In the genomic region with DNA sequence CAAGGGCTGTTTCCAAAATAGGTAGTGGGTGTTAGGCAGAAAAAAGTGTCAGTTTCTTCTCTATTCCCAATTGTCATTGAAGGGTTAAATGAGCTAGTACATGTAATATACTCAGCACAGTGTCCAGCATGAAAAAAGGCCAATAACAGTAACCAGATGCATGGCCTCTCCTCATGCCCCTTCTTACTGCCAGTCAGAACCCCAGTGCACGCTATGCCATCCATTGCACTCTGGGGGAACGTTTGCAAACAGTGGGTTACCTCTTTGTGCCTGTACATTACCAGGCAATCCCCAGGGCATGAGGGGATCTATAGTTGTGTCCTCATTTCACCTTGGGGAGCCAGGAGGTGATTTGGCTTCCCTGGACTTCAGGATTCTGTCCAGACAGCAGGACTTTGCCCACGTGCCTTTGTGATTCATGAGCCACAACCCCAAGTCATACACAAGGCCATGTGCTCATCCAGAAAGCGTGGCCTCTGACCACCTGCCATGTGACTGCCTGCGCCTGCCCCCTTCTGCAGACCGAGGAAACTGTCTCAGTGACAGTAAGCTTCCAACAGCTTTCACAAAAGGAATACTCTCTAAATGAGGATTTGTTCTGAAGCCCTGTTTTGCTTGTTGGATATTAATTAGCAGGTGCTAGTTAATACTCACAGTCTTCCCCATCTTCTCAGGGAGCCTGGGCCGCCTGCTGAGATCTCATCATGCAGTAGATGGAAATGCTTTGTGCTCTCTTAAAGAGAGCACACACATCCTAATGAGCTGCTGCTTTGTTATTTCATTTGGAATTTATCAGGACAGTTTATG, we compare ENCODE assay signal across 1 cellular context.
TF ChIP-seq lines count a peak whose summit lies in the region.

No MANE protein-coding gene starts in this region.

TF ChIP-seq in HepG2, 621 proteins besides CTCF, POLR2A, EP300 and RAD21 (continued from another document and continues in another):
- TF ChIP-seq, protein P1, sequence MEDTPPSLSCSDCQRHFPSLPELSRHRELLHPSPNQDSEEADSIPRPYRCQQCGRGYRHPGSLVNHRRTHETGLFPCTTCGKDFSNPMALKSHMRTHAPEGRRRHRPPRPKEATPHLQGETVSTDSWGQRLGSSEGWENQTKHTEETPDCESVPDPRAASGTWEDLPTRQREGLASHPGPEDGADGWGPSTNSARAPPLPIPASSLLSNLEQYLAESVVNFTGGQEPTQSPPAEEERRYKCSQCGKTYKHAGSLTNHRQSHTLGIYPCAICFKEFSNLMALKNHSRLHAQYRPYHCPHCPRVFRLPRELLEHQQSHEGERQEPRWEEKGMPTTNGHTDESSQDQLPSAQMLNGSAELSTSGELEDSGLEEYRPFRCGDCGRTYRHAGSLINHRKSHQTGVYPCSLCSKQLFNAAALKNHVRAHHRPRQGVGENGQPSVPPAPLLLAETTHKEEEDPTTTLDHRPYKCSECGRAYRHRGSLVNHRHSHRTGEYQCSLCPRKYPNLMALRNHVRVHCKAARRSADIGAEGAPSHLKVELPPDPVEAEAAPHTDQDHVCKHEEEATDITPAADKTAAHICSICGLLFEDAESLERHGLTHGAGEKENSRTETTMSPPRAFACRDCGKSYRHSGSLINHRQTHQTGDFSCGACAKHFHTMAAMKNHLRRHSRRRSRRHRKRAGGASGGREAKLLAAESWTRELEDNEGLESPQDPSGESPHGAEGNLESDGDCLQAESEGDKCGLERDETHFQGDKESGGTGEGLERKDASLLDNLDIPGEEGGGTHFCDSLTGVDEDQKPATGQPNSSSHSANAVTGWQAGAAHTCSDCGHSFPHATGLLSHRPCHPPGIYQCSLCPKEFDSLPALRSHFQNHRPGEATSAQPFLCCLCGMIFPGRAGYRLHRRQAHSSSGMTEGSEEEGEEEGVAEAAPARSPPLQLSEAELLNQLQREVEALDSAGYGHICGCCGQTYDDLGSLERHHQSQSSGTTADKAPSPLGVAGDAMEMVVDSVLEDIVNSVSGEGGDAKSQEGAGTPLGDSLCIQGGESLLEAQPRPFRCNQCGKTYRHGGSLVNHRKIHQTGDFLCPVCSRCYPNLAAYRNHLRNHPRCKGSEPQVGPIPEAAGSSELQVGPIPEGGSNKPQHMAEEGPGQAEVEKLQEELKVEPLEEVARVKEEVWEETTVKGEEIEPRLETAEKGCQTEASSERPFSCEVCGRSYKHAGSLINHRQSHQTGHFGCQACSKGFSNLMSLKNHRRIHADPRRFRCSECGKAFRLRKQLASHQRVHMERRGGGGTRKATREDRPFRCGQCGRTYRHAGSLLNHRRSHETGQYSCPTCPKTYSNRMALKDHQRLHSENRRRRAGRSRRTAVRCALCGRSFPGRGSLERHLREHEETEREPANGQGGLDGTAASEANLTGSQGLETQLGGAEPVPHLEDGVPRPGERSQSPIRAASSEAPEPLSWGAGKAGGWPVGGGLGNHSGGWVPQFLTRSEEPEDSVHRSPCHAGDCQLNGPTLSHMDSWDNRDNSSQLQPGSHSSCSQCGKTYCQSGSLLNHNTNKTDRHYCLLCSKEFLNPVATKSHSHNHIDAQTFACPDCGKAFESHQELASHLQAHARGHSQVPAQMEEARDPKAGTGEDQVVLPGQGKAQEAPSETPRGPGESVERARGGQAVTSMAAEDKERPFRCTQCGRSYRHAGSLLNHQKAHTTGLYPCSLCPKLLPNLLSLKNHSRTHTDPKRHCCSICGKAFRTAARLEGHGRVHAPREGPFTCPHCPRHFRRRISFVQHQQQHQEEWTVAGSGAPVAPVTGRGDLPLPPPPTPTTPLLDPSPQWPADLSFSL (CRISPR knock-in tag; IDR thresholded peaks at IDR 0.05): no peak
- TF ChIP-seq U2AF1 (optimal IDR thresholded peaks at IDR 0.05; ENCODE audit: low read depth, low read length) (no peak), ZNF235 (CRISPR knock-in tag; IDR thresholded peaks at IDR 0.05; ENCODE audit: borderline replicate concordance) (peak; percentile 74; the same call in 1 of the 2 replicates), HNF4A (CRISPR knock-in tag; IDR thresholded peaks at IDR 0.05) (peak; percentile 79), HHEX (CRISPR knock-in tag; IDR thresholded peaks at IDR 0.05) (no peak), BRD4 (CRISPR knock-in tag; IDR thresholded peaks at IDR 0.05) (no peak), FOXK1 (CRISPR knock-in tag; IDR thresholded peaks at IDR 0.05; ENCODE audit: borderline replicate concordance, low read depth) (peak; percentile 95; the same call in 1 of the 2 replicates), ZNF616 (CRISPR knock-in tag; IDR thresholded peaks at IDR 0.05; ENCODE audit: low read depth) (peak; percentile 98), GTF3A (CRISPR knock-in tag; conservative IDR thresholded peaks at IDR 0.05) (no peak), ZNF33A (CRISPR knock-in tag; IDR thresholded peaks at IDR 0.05; ENCODE audit: borderline replicate concordance) (no peak), ETV5 (CRISPR knock-in tag; IDR thresholded peaks at IDR 0.05; ENCODE audit: borderline replicate concordance) (peak; percentile 80), ZNF142 (CRISPR knock-in tag; IDR thresholded peaks at IDR 0.05) (peak; percentile 84; the same call in 1 of the 2 replicates), SATB2 (CRISPR knock-in tag; IDR thresholded peaks at IDR 0.05) (peak; percentile 93), NPAS2 (CRISPR knock-in tag; IDR thresholded peaks at IDR 0.05; ENCODE audit: borderline replicate concordance) (peak; percentile 96), ZKSCAN1 (IDR thresholded peaks at IDR 0.05; ENCODE audit: low read length) (no peak), SIX4 (CRISPR knock-in tag; IDR thresholded peaks at IDR 0.05) (peak; percentile 71), MBD4 (IDR thresholded peaks at IDR 0.05; ENCODE audit: borderline replicate concordance, low read length) (no peak), TBP (CRISPR knock-in tag; IDR thresholded peaks at IDR 0.05) (no peak), ZNF232 (CRISPR knock-in tag; IDR thresholded peaks at IDR 0.05; ENCODE audit: borderline replicate concordance) (peak; percentile 99), BRF2 (CRISPR knock-in tag; IDR thresholded peaks at IDR 0.05) (no peak), RFXAP (CRISPR knock-in tag; IDR thresholded peaks at IDR 0.05; ENCODE audit: borderline replicate concordance) (peak; percentile 87), ZSCAN30 (CRISPR knock-in tag; IDR thresholded peaks at IDR 0.05) (0 out of 2 replicates have a peak, but pooled peaks have one; percentile 60), ZNF784 (CRISPR knock-in tag; IDR thresholded peaks at IDR 0.05; ENCODE audit: borderline replicate concordance) (peak; percentile 84; the same call in 1 of the 2 replicates), ZBTB25 (CRISPR knock-in tag; IDR thresholded peaks at IDR 0.05) (peak; percentile 93; the same call in 1 of the 2 replicates), ZNF839 (CRISPR knock-in tag; IDR thresholded peaks at IDR 0.05; ENCODE audit: borderline replicate concordance) (peak; percentile 78; the same call in 1 of the 2 replicates), MTF1 (CRISPR knock-in tag; IDR thresholded peaks at IDR 0.05) (no peak), ZNF333 (CRISPR knock-in tag; IDR thresholded peaks at IDR 0.05; ENCODE audit: borderline replicate concordance) (peak; percentile 91), ZBTB42 (CRISPR knock-in tag; IDR thresholded peaks at IDR 0.05) (peak; percentile 94), ZBTB7A (CRISPR knock-in tag; IDR thresholded peaks at IDR 0.05) (peak; percentile 93)
- TF ChIP-seq, protein P2, sequence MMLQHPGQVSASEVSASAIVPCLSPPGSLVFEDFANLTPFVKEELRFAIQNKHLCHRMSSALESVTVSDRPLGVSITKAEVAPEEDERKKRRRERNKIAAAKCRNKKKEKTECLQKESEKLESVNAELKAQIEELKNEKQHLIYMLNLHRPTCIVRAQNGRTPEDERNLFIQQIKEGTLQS (CRISPR knock-in tag; IDR thresholded peaks at IDR 0.05): no peak; the same call in 1 of the 2 replicates
- TF ChIP-seq, protein P3, sequence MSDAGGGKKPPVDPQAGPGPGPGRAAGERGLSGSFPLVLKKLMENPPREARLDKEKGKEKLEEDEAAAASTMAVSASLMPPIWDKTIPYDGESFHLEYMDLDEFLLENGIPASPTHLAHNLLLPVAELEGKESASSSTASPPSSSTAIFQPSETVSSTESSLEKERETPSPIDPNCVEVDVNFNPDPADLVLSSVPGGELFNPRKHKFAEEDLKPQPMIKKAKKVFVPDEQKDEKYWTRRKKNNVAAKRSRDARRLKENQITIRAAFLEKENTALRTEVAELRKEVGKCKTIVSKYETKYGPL (CRISPR knock-in tag; IDR thresholded peaks at IDR 0.05): peak; percentile 86
